Comparison of ENCODE assay signal across 1 cellular context in genomic region chr17:60077226-60077625, GRCh38.
TF ChIP-seq lines count a peak whose summit lies in the region.

No MANE protein-coding gene starts in this region.

TF ChIP-seq in SK-N-SH, 30 proteins besides CTCF, POLR2A, EP300 and RAD21 (continued from another document):
- TF ChIP-seq, protein P1, sequence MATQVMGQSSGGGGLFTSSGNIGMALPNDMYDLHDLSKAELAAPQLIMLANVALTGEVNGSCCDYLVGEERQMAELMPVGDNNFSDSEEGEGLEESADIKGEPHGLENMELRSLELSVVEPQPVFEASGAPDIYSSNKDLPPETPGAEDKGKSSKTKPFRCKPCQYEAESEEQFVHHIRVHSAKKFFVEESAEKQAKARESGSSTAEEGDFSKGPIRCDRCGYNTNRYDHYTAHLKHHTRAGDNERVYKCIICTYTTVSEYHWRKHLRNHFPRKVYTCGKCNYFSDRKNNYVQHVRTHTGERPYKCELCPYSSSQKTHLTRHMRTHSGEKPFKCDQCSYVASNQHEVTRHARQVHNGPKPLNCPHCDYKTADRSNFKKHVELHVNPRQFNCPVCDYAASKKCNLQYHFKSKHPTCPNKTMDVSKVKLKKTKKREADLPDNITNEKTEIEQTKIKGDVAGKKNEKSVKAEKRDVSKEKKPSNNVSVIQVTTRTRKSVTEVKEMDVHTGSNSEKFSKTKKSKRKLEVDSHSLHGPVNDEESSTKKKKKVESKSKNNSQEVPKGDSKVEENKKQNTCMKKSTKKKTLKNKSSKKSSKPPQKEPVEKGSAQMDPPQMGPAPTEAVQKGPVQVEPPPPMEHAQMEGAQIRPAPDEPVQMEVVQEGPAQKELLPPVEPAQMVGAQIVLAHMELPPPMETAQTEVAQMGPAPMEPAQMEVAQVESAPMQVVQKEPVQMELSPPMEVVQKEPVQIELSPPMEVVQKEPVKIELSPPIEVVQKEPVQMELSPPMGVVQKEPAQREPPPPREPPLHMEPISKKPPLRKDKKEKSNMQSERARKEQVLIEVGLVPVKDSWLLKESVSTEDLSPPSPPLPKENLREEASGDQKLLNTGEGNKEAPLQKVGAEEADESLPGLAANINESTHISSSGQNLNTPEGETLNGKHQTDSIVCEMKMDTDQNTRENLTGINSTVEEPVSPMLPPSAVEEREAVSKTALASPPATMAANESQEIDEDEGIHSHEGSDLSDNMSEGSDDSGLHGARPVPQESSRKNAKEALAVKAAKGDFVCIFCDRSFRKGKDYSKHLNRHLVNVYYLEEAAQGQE (IDR thresholded peaks at IDR 0.05; ENCODE audit: low read depth, low read length): no peak
- TF ChIP-seq NRF1 (IDR thresholded peaks at IDR 0.05; ENCODE audit: low read depth, low read length) (no peak), CHD2 (IDR thresholded peaks at IDR 0.05; ENCODE audit: low read length, partially characterized antibody) (no peak), ZBTB33 (IDR thresholded peaks at IDR 0.05; ENCODE audit: borderline replicate concordance, low read depth) (no peak), MEF2A (IDR thresholded peaks at IDR 0.05; ENCODE audit: borderline replicate concordance, low read depth) (no peak), ELF1 (IDR thresholded peaks at IDR 0.05) (no peak)
